ENCODE assay signal across 1 cellular context in the genomic region with DNA sequence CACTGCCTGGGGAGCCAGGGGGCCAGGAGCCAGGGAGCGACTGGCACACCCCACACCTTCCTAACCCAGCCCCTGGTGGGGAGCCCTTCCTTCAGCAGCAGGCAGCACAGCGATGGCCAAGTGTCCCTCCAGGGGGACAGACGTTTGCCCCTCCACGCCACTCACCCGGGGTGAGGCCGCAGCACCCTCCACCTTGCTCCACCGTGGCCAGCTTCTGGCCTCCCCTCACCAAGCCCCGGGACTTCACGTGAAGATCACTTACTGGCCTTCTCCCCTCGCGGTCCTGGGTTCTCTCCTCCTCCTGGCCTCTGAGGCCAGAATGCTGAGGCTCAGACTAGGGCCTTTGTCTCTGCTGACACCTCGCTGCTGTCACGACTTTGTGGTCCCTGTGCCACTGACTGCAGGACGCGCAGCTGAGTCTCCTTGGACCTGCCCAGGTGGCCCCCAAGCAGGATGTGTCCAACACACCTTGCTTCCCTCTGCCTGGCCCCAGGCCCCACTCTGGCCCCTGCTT.
TF ChIP-seq lines count a peak whose summit lies in the region.

No MANE protein-coding gene starts in this region.

TF ChIP-seq in IMR-90, 13 proteins besides CTCF, POLR2A, EP300 and RAD21:
- TF ChIP-seq MAFK (IDR thresholded peaks at IDR 0.05; ENCODE audit: low read depth, low read length) (no peak), SMC3 (IDR thresholded peaks at IDR 0.05; ENCODE audit: low read depth, low read length) (no peak), CHD1 (IDR thresholded peaks at IDR 0.05; ENCODE audit: low read depth, low read length) (no peak), RCOR1 (IDR thresholded peaks at IDR 0.05; ENCODE audit: insufficient replicate concordance, low read length) (no peak), NFE2L2 (IDR thresholded peaks at IDR 0.05; ENCODE audit: low read depth, low read length) (no peak), RFX5 (IDR thresholded peaks at IDR 0.05; ENCODE audit: low read depth, low read length) (no peak), USF2 (IDR thresholded peaks at IDR 0.05; ENCODE audit: low read depth, low read length) (no peak), BHLHE40 (IDR thresholded peaks at IDR 0.05; ENCODE audit: low read depth, low read length) (no peak), CEBPB (IDR thresholded peaks at IDR 0.05; ENCODE audit: low read depth, low read length) (no peak), MXI1 (IDR thresholded peaks at IDR 0.05; ENCODE audit: borderline replicate concordance, low read depth, low read length) (no peak), MAZ (IDR thresholded peaks at IDR 0.05; ENCODE audit: borderline replicate concordance, low read depth, low read length) (no peak), FOS (IDR thresholded peaks at IDR 0.05; ENCODE audit: low read depth, low read length) (no peak)
- TF ChIP-seq, protein P1, sequence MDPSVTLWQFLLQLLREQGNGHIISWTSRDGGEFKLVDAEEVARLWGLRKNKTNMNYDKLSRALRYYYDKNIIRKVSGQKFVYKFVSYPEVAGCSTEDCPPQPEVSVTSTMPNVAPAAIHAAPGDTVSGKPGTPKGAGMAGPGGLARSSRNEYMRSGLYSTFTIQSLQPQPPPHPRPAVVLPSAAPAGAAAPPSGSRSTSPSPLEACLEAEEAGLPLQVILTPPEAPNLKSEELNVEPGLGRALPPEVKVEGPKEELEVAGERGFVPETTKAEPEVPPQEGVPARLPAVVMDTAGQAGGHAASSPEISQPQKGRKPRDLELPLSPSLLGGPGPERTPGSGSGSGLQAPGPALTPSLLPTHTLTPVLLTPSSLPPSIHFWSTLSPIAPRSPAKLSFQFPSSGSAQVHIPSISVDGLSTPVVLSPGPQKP (IDR thresholded peaks at IDR 0.05; ENCODE audit: borderline replicate concordance, low read depth, low read length) = no peak
